ENCODE assay signal across 11 cellular contexts in genomic region chr15:58951388-58952060, GRCh38. TPM values are rescaled to one million over a fixed set of nuclear protein-coding genes. Genes with fewer than 3 reads are reported as not detected.
DNase-seq lines count a peak whose midpoint lies in the region; TF ChIP-seq lines count a peak whose summit lies in the region.
"Had no signal": no experiment of that assay in that cellular context is flagged by ENCODE, and none has a peak within 500 bp of the region (broad histone marks: within the 10 kb centered on the region; RNA-seq: fewer than 3 reads in every experiment).

No MANE protein-coding gene starts in this region.

- H3K4me3 ChIP-seq in prostate gland: no peak overlapping the region
- H3K4me3 ChIP-seq: heart left ventricle had no signal

- POLR2A ChIA-PET in HEK293T (lab: Yijun Ruan, JAX): no interaction called here

- intact Hi-C loops in prostate gland (cut with DNase I): no loop called here

- CTCF ChIA-PET in HEK293T (lab: Yijun Ruan, JAX): no interaction called here

- DNase-seq in DMS153 treated with DMSO at 0.1 percent for 48 hours (lab: John Stamatoyannopoulos, UW; ENCODE audit: unreplicated experiment) (peak; percentile 4), NCI-H2081 (lab: John Stamatoyannopoulos, UW) (peak; percentile 50 to 62), dedifferentiated amniotic fluid mesenchymal stem cell (ENCODE audit: extremely low spot score) (peak; percentile 55), prostate gland (ENCODE audit: low spot score) (peak; percentile 27), HEK293T (ENCODE audit: extremely low spot score) (no peak), osteocyte (ENCODE audit: extremely low spot score, unreplicated experiment) (no peak)
- DNase-seq in activated CD8-positive, alpha-beta memory T cell treated with anti-CD3 and anti-CD28 coated beads for 24 hours: no peak
- DNase-seq in activated CD4-positive, CD25-positive, alpha-beta regulatory T cell treated with anti-CD3 and anti-CD28 coated beads, Interleukin-2, amount 50 U/mL, for 72 hours: no peak
- DNase-seq: GDM1, heart left ventricle had no signal

- no peaks in the 10 kb centered on the region for H3K36me3 Mint-ChIP-seq in osteocyte (ENCODE audit: unreplicated experiment)
- H3K36me3 Mint-ChIP-seq: activated naive CD4-positive, alpha-beta T cell treated with anti-CD3 and anti-CD28 coated beads, Interleukin-2, amount 50 U/mL, for 72 hours had no signal

- no peaks in the 10 kb centered on the region for H3K9me3 Mint-ChIP-seq in osteocyte (ENCODE audit: unreplicated experiment)
- H3K9me3 Mint-ChIP-seq: activated naive CD4-positive, alpha-beta T cell treated with anti-CD3 and anti-CD28 coated beads, Interleukin-2, amount 50 U/mL, for 72 hours had no signal

- TF ChIP-seq CTCF in prostate gland (IDR thresholded peaks at IDR 0.05) (no peak), osteocyte (IDR thresholded peaks at IDR 0.05) (no peak)

- no peaks in the 10 kb centered on the region for H3K4me1 ChIP-seq in prostate gland (replicated peaks)

- H3K4me1 Mint-ChIP-seq in osteocyte (ENCODE audit: unreplicated experiment): no peaks in the 10 kb centered on the region

- no peaks in the 10 kb centered on the region for H3K27me3 ChIP-seq in prostate gland (replicated peaks; ENCODE audit: insufficient read depth)
- H3K27me3 ChIP-seq: heart left ventricle had no signal

- H3K4me3 Mint-ChIP-seq in osteocyte (ENCODE audit: unreplicated experiment): no peak overlapping the region

- peaks cover 6% of the 10 kb centered on the region for H3K27me3 Mint-ChIP-seq in osteocyte (ENCODE audit: unreplicated experiment)

- no peaks in the 10 kb centered on the region for H3K9me3 ChIP-seq in prostate gland
- H3K9me3 ChIP-seq: heart left ventricle had no signal

- no peak overlapping the region for H3K27ac Mint-ChIP-seq in osteocyte (ENCODE audit: unreplicated experiment)

- TF ChIP-seq POLR2A in prostate gland (IDR thresholded peaks at IDR 0.05): no peak

- no peaks in the 10 kb centered on the region for H3K36me3 ChIP-seq in prostate gland
- H3K36me3 ChIP-seq: heart left ventricle had no signal

- 53% methylated on average over 5 of the region's 5 CpGs for WGBS in prostate gland

- no peak overlapping the region for H3K27ac ChIP-seq in prostate gland
- H3K27ac ChIP-seq: heart left ventricle had no signal

TF ChIP-seq in HEK293T, 16 proteins besides CTCF, POLR2A, EP300 and RAD21:
- TF ChIP-seq HDGF (IDR thresholded peaks at IDR 0.05; ENCODE audit: borderline replicate concordance) (no peak), PKNOX1 (IDR thresholded peaks at IDR 0.05) (no peak), LEF1 (IDR thresholded peaks at IDR 0.05; ENCODE audit: borderline replicate concordance) (no peak), L3MBTL2 (conservative IDR thresholded peaks at IDR 0.05) (no peak), SUZ12 (IDR thresholded peaks at IDR 0.05) (no peak), BHLHE40 (IDR thresholded peaks at IDR 0.05; ENCODE audit: borderline replicate concordance) (no peak), FOXA1 (IDR thresholded peaks at IDR 0.05) (no peak)

RNA-seq across cellular contexts. Expression of gene SLTM, which starts 18.0 kb away (rescaled TPM):
- total RNA-seq in prostate gland (10 to 100 TPM; 65.8 to 73.3 TPM), osteocyte (87.3 and 93.9 TPM in 2 replicates)

RNA-seq across cellular contexts. Expression of gene RNF111, which starts 35.9 kb away (rescaled TPM):
- 10 to 100 TPM; 15.4 to 22.5 TPM for total RNA-seq in prostate gland
- total RNA-seq in osteocyte: 32.3 and 33.8 TPM in 2 replicates

Comparison
In these comparisons a context has a peak if more than half of its experiments do, and no peak if none do; other contexts are left out.
1. DNase-seq: peak in DMS153 treated with DMSO at 0.1 percent for 48 hours (single experiment), NCI-H2081 (2 of 2), dedifferentiated amniotic fluid mesenchymal stem cell (single experiment) and prostate gland (single experiment); none in activated CD8-positive, alpha-beta memory T cell treated with anti-CD3 and anti-CD28 coated beads for 24 hours (single experiment), HEK293T (single experiment), activated CD4-positive, CD25-positive, alpha-beta regulatory T cell treated with anti-CD3 and anti-CD28 coated beads, Interleukin-2, amount 50 U/mL, for 72 hours (single experiment) and osteocyte (single experiment).